17 cellular contexts compared by ENCODE assay signal in the genomic region with DNA sequence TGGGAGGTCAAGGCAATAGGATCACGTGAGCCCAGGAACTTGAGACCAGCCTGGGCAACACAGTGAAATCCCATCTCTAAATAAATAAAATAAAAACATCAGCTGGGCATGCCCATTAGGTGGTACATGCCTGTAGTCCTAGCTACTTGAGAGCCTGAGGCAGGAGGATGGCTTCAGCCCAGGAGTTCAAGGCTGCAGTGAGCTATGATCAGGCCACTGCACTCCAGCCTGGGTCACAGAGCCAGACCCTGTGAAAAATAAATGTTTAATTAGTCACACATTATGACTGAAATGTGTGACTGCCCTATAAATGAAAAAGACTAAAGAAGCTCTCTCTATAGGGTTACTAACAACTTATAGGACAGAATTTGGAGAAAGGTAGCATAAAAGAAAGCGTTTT.
"Had no signal": no experiment of that assay in that cellular context is flagged by ENCODE, and none has a peak within 500 bp of the region (broad histone marks: within the 10 kb centered on the region; RNA-seq: fewer than 3 reads in every experiment).

No MANE protein-coding gene starts in this region.

- H3K9me3 ChIP-seq: suprapubic skin had no signal

- H3K36me3 ChIP-seq: left ventricle myocardium inferior, stomach, suprapubic skin had no signal

- H3K27me3 Mint-ChIP-seq: brain; naive thymus-derived CD8-positive, alpha-beta T cell; progenitor cell of endocrine pancreas had no signal

- H3K27ac ChIP-seq: left ventricle myocardium inferior, stomach, suprapubic skin, tibial nerve had no signal

- H3K27ac Mint-ChIP-seq: mesothelial cell of epicardium, progenitor cell of endocrine pancreas had no signal

- H3K27me3 ChIP-seq: stomach, suprapubic skin, tibial nerve had no signal

- DNase-seq: activated CD4-positive, alpha-beta T cell treated with anti-CD3 and anti-CD28 coated beads, Interleukin-2, amount 50 U/mL, for 1 hour; activated CD8-positive, alpha-beta memory T cell treated with anti-CD3 and anti-CD28 coated beads for 24 hours; aorta; foreskin melanocyte; kidney; left ventricle myocardium inferior; mammary epithelial cell; naive thymus-derived CD8-positive, alpha-beta T cell; stimulated activated CD4-positive, alpha-beta T cell treated with anti-CD3 and anti-CD28 coated beads, Interleukin-4, amount 100 ng/mL, for 24 hours; stomach had no signal

- H3K4me3 ChIP-seq: left ventricle myocardium inferior, stomach, suprapubic skin, tibial nerve had no signal

- H3K4me3 Mint-ChIP-seq: brain, mesothelial cell of epicardium had no signal

- ATAC-seq: activated CD4-positive, CD25-positive, alpha-beta regulatory T cell treated with anti-CD3 and anti-CD28 coated beads, Interleukin-2, amount 50 U/mL, for 24 hours; naive thymus-derived CD8-positive, alpha-beta T cell; SK-N-SH treated with all-trans-retinoic acid at 6 μM for 48 hours had no signal
